In genomic region chr1:119551218-119551617, GRCh38 we compare ENCODE assay signal across 24 cellular contexts. TPM values are rescaled to one million over a fixed set of nuclear protein-coding genes. Genes with fewer than 3 reads are reported as not detected.
A peak's percentile ranks its signal among the peaks of the same experiment; 100 is the strongest.
DNase-seq lines count a peak whose midpoint lies in the region; ATAC-seq, FAIRE-seq and TF ChIP-seq lines count a peak whose summit lies in the region.
"Had no signal": no experiment of that assay in that cellular context is flagged by ENCODE, and none has a peak within 500 bp of the region (broad histone marks: within the 10 kb centered on the region; RNA-seq: fewer than 3 reads in every experiment).

No MANE protein-coding gene starts in this region.

- TF ChIP-seq CTCF in astrocyte (IDR thresholded peaks at IDR 0.05; ENCODE audit: insufficient read depth, low read depth, low read length), result no peak

- no peak for FAIRE-seq in astrocyte (lab: Jason Lieb, UNC)
- FAIRE-seq: A204.1, D721Med, G401.6, GM12891 had no signal

- peaks cover 7% of the 10 kb centered on the region for H3K79me1 ChIP-seq in trophoblast cell (ENCODE audit: low read length)

- H3K4me1 Mint-ChIP-seq in astrocyte (ENCODE audit: low read depth, unreplicated experiment), result peaks cover 43% of the 10 kb centered on the region

- H3K4me3 ChIP-seq in astrocyte (ENCODE audit: insufficient read depth, low read depth, low read length) (no peak overlapping the region), trophoblast cell (ENCODE audit: low read depth, low read length) (no peak overlapping the region), GM23248 (no peak overlapping the region)
- H3K4me3 ChIP-seq: BLaER1 had no signal

- no peak overlapping the region for H2BK120ac ChIP-seq in trophoblast cell (ENCODE audit: insufficient read depth, low read length, poor library complexity)

- H3K27me3 ChIP-seq in astrocyte (ENCODE audit: insufficient read depth, low read length) (no peaks in the 10 kb centered on the region), trophoblast cell (ENCODE audit: insufficient read depth, low read length) (no peaks in the 10 kb centered on the region), GM23248 (replicated peaks; ENCODE audit: insufficient read depth) (no peaks in the 10 kb centered on the region; the same call in none of the 2 replicates)
- H3K27me3 ChIP-seq: BE2C, BLaER1 had no signal

- no peak overlapping the region for H3K4me3 Mint-ChIP-seq in astrocyte (ENCODE audit: unreplicated experiment)
- H3K4me3 Mint-ChIP-seq: CD4-positive, alpha-beta T cell; CD8-positive, alpha-beta T cell had no signal

- no peak overlapping the region for H3K4ac ChIP-seq in trophoblast cell (ENCODE audit: low read depth, low read length)

- H3K27ac Mint-ChIP-seq in astrocyte (ENCODE audit: unreplicated experiment), result peak overlapping the region; percentile 15
- H3K27ac Mint-ChIP-seq: CD4-positive, alpha-beta T cell; CD8-positive, alpha-beta T cell had no signal

- no peak overlapping the region for H4K12ac ChIP-seq in trophoblast cell (ENCODE audit: low read depth, low read length)

- no peak overlapping the region for H3K14ac ChIP-seq in trophoblast cell (ENCODE audit: low read length)

- no peak overlapping the region for H2BK5ac ChIP-seq in trophoblast cell (ENCODE audit: low read depth, low read length, poor library complexity)

- H4K91ac ChIP-seq in trophoblast cell (ENCODE audit: low read depth, low read length), result peak overlapping the region; percentile 12

- no peaks in the 10 kb centered on the region for H3K9me3 ChIP-seq in astrocyte (ENCODE audit: insufficient read depth, low read depth, low read length)
- no peaks in the 10 kb centered on the region for H3K9me3 ChIP-seq in trophoblast cell (ENCODE audit: insufficient read depth, low read depth, low read length)
- H3K9me3 ChIP-seq in GM23248 (ENCODE audit: low read depth), result no peaks in the 10 kb centered on the region
- H3K9me3 ChIP-seq: BE2C, BLaER1, Caco-2 had no signal

- H2AK5ac ChIP-seq in trophoblast cell (ENCODE audit: low read length), result no peak overlapping the region

- H3K79me2 ChIP-seq in astrocyte (ENCODE audit: insufficient read depth, low read length) (no peaks in the 10 kb centered on the region), trophoblast cell (ENCODE audit: control insufficient read depth, insufficient read depth, low read length, poor library complexity) (no peaks in the 10 kb centered on the region), GM23248 (ENCODE audit: insufficient read depth) (no peaks in the 10 kb centered on the region)

- no peaks in the 10 kb centered on the region for H3K9me3 Mint-ChIP-seq in astrocyte (ENCODE audit: unreplicated experiment)
- H3K9me3 Mint-ChIP-seq: CD4-positive, alpha-beta T cell; CD8-positive, alpha-beta T cell had no signal

- H3K27me3 Mint-ChIP-seq in astrocyte (ENCODE audit: low read depth, unreplicated experiment), result peaks cover 2% of the 10 kb centered on the region

- no peak overlapping the region for H2BK12ac ChIP-seq in trophoblast cell (ENCODE audit: low read length)

- no peak overlapping the region for H3K23ac ChIP-seq in trophoblast cell (ENCODE audit: low read length)

- in situ Hi-C loops in GM23248 (cut with MboI), result no loop called here

- H3K36me3 Mint-ChIP-seq in astrocyte (ENCODE audit: low read depth, unreplicated experiment), result no peaks in the 10 kb centered on the region
- H3K36me3 Mint-ChIP-seq: CD8-positive, alpha-beta T cell had no signal

- DNase-seq in astrocyte (ENCODE audit: low read depth) (no peak), islet precursor cell (peak; percentile 28), trophoblast cell (no peak), NAMALWA (ENCODE audit: low spot score) (no peak), GM23248 (no peak)
- DNase-seq: 8988T; ACHN; BE2C; Caco-2; Calu3; CD4-positive, alpha-beta T cell; CD8-positive, alpha-beta T cell; DMS79 treated with DMSO at 0.1 percent for 48 hours; GF-D8 had no signal

- H3K4me2 ChIP-seq in astrocyte (ENCODE audit: low read length), result no peak overlapping the region
- no peak overlapping the region for H3K4me2 ChIP-seq in trophoblast cell (ENCODE audit: low read length)
- no peak overlapping the region for H3K4me2 ChIP-seq in GM23248 (ENCODE audit: unreplicated experiment)
- H3K4me2 ChIP-seq: BLaER1 had no signal

- H2AFZ ChIP-seq in astrocyte (ENCODE audit: low read depth, low read length) (no peak overlapping the region), trophoblast cell (ENCODE audit: insufficient read depth, low read length, poor library complexity) (no peak overlapping the region), GM23248 (no peak overlapping the region)

- H3K9ac ChIP-seq in astrocyte (ENCODE audit: low read length) (no peak overlapping the region), trophoblast cell (ENCODE audit: low read length) (peak overlapping the region; percentile 9), GM23248 (no peak overlapping the region)
- H3K9ac ChIP-seq: BLaER1 had no signal

- H3F3A ChIP-seq in GM23248 (ENCODE audit: insufficient read depth), result no peaks in the 10 kb centered on the region

- peaks cover 6% of the 10 kb centered on the region for H3K4me1 ChIP-seq in astrocyte (ENCODE audit: insufficient read depth, low read length)
- peaks cover 5 to 15% of the 10 kb centered on the region in 2 experiments for H3K4me1 ChIP-seq in trophoblast cell (ENCODE audit: control insufficient read depth in 1 of 2, insufficient read depth in 2 of 2, low read length in 2 of 2)
- peaks cover 10% of the 10 kb centered on the region for H3K4me1 ChIP-seq in GM23248 (ENCODE audit: insufficient read depth)
- H3K4me1 ChIP-seq: BE2C, BLaER1, Caco-2 had no signal

- no peaks in the 10 kb centered on the region for H3K9me2 ChIP-seq in GM23248 (ENCODE audit: insufficient read depth)

- H4K8ac ChIP-seq in trophoblast cell (ENCODE audit: low read depth, low read length), result no peak overlapping the region

- H3K36me3 ChIP-seq in astrocyte (ENCODE audit: insufficient read depth, low read length) (no peaks in the 10 kb centered on the region), trophoblast cell (ENCODE audit: control insufficient read depth in 1 of 2, insufficient read depth in 2 of 2, low read length in 2 of 2) (no peaks in the 10 kb centered on the region), GM23248 (ENCODE audit: low read depth) (no peaks in the 10 kb centered on the region)
- H3K36me3 ChIP-seq: BE2C, BLaER1 had no signal

- H3K18ac ChIP-seq in trophoblast cell (ENCODE audit: low read length), result no peak overlapping the region

- H3K27ac ChIP-seq in astrocyte (ENCODE audit: low read depth, low read length) (no peak overlapping the region), trophoblast cell (ENCODE audit: low read depth, low read length) (no peak overlapping the region), GM23248 (no peak overlapping the region)
- H3K27ac ChIP-seq: BLaER1, C4-2B had no signal

- H4K20me1 ChIP-seq in astrocyte (ENCODE audit: insufficient read depth, low read length), result no peaks in the 10 kb centered on the region
- H4K20me1 ChIP-seq in GM23248 (ENCODE audit: insufficient read depth), result no peaks in the 10 kb centered on the region
- H4K20me1 ChIP-seq: BLaER1 had no signal

- ATAC-seq in GM18520 (IDR thresholded peaks at IDR 0.05; ENCODE audit: unreplicated experiment) (no peak), HG02938 (IDR thresholded peaks at IDR 0.05; ENCODE audit: unreplicated experiment) (no peak)
- ATAC-seq: CD8-positive, alpha-beta T cell had no signal

RNA-seq across cellular contexts. Expression of gene HSD3B1, which starts 44.2 kb away (rescaled TPM):
- total RNA-seq in astrocyte, result 0.61 and 2.8 TPM in 2 replicates
- 250 and 277 TPM in 2 replicates for polyA plus RNA-seq in trophoblast cell (2013)
- not detected in 2 replicates for total RNA-seq in GM23248 (2014; rRNA removed; shearing (Covaris generic))
- polyA plus RNA-seq in GM23248 (2016; fragmentation: Nextera tagmentation; extraction: Ambion mirVana), result not detected in 2 replicates
- total RNA-seq: A673; Calu3; CD4-positive, alpha-beta T cell; CD8-positive, alpha-beta T cell had no signal
- polyA plus RNA-seq: AG04450 had no signal
